ENCODE assay signal across 8 cellular contexts in genomic region chr20:43590036-43590391, GRCh38. TPM values are rescaled to one million over a fixed set of nuclear protein-coding genes. Genes with fewer than 3 reads are reported as not detected.
DNase-seq lines count a peak whose midpoint lies in the region; ATAC-seq and TF ChIP-seq lines count a peak whose summit lies in the region.

No MANE protein-coding gene starts in this region.

- CTCF ChIA-PET in activated CD4-positive, alpha-beta memory T cell treated with anti-CD3 and anti-CD28 coated beads, Interleukin-2, amount 10 ng/mL, durations not matched to agents 7 days and 5 days (lab: Charles Lee), result interaction anchor here (1.3 to 2.1 kb wide), 3 partner anchors 52 to 161 kb away, joined by 3 to 8 read pairs (median 6); no protein-coding TSS in a partner anchor

- 25 to 36% (median 27%) methylated on average over 9 of the region's 9 CpGs for WGBS in heart left ventricle, 4 donors
- 25 to 33% (median 29%) methylated on average over 8 to 9 of the region's 9 CpGs for WGBS in psoas muscle, 3 donors

- no peak overlapping the region for H3K27ac ChIP-seq in HUES6 (ENCODE audit: low read depth, low read length)
- peak overlapping the region; percentile 66 to 94 (median 88) for H3K27ac ChIP-seq in heart left ventricle
- H3K27ac ChIP-seq in psoas muscle, result peak overlapping the region; percentile 79

- peak overlapping the region; percentile 86 for H3K27ac Mint-ChIP-seq in activated CD4-positive, alpha-beta memory T cell treated with anti-CD3 and anti-CD28 coated beads, Interleukin-2, amount 10 ng/mL, durations not matched to agents 7 days and 5 days

- peak; percentile 33 for DNase-seq in COLO668 (lab: John Stamatoyannopoulos, UW; ENCODE audit: unreplicated experiment)
- DNase-seq in activated CD4-positive, alpha-beta memory T cell treated with anti-CD3 and anti-CD28 coated beads, Interleukin-2, amount 10 ng/mL, durations not matched to agents 7 days and 5 days, result no peak
- DNase-seq in heart left ventricle, result peak in 1 of 5 donors; percentile 18
- no peak for DNase-seq in psoas muscle
- no peak for DNase-seq in NCI-H1048 (lab: John Stamatoyannopoulos, UW)

- H3K4me3 Mint-ChIP-seq in activated CD4-positive, alpha-beta memory T cell treated with anti-CD3 and anti-CD28 coated beads, Interleukin-2, amount 10 ng/mL, durations not matched to agents 7 days and 5 days, result peak overlapping the region; percentile 73

- H3K36me3 ChIP-seq in HUES6 (ENCODE audit: control insufficient read depth, insufficient read depth, low read length), result peaks cover 5% of the 10 kb centered on the region; the same call in 1 of the 2 replicates
- peaks cover 0 to 11% (median 6%) of the 10 kb centered on the region in 9 donors for H3K36me3 ChIP-seq in heart left ventricle
- peaks cover 0 to 10% of the 10 kb centered on the region in 2 donors for H3K36me3 ChIP-seq in psoas muscle (ENCODE audit: insufficient read depth in 1 of 2, low read depth in 1 of 2)

- no peaks in the 10 kb centered on the region for H3K27me3 Mint-ChIP-seq in activated CD4-positive, alpha-beta memory T cell treated with anti-CD3 and anti-CD28 coated beads, Interleukin-2, amount 10 ng/mL, durations not matched to agents 7 days and 5 days

- intact Hi-C loops in heart left ventricle (cut with DNase I), result loop anchor here in 3 of 10 donors (2.0 to 10.0 kb wide), 4 partner anchors 53 to 135 kb away; partner anchors contain the start of gene SRSF6 (in 3 of the 3)
- intact Hi-C loops in psoas muscle (cut with DNase I), result loop anchor here (5.0 kb wide), 1 partner anchor 133 kb away; the partner anchor contains the start of gene SRSF6 (in 2 of the 2)

- H3K27me3 ChIP-seq in HUES6 (ENCODE audit: control insufficient read depth, insufficient read depth, low read length) (no peaks in the 10 kb centered on the region), heart left ventricle (no peaks in the 10 kb centered on the region), psoas muscle (ENCODE audit: insufficient read depth in 3 of 3, low read length in 2 of 3) (no peaks in the 10 kb centered on the region)

- H3K9me3 ChIP-seq in HUES6 (ENCODE audit: control insufficient read depth, insufficient read depth, low read depth, low read length), result no peaks in the 10 kb centered on the region
- no peaks in the 10 kb centered on the region for H3K9me3 ChIP-seq in heart left ventricle
- no peaks in the 10 kb centered on the region for H3K9me3 ChIP-seq in psoas muscle

- H3K4me1 ChIP-seq in HUES6 (ENCODE audit: control insufficient read depth, insufficient read depth, low read length) (peaks cover 1% of the 10 kb centered on the region), heart left ventricle (peaks cover 3 to 22% (median 13%) of the 10 kb centered on the region in 12 donors), psoas muscle (peaks cover 5% of the 10 kb centered on the region)

- peak overlapping the region; percentile 80 for H3K4me3 ChIP-seq in HUES6 (ENCODE audit: low read depth, low read length)
- H3K4me3 ChIP-seq in heart left ventricle, result peak overlapping the region; percentile 68 to 99 (median 85)
- H3K4me3 ChIP-seq in psoas muscle, result peak overlapping the region; percentile 89

- POLR2A ChIA-PET in activated CD4-positive, alpha-beta memory T cell treated with anti-CD3 and anti-CD28 coated beads, Interleukin-2, amount 10 ng/mL, durations not matched to agents 7 days and 5 days (lab: Charles Lee), result interaction anchor here (1.1 to 2.4 kb wide), 3 partner anchors 13 to 132 kb away, joined by 3 to 29 read pairs (median 4); partner anchors contain the start of gene SRSF6

- H3K36me3 Mint-ChIP-seq in activated CD4-positive, alpha-beta memory T cell treated with anti-CD3 and anti-CD28 coated beads, Interleukin-2, amount 10 ng/mL, durations not matched to agents 7 days and 5 days (ENCODE audit: low read depth), result no peaks in the 10 kb centered on the region

- peaks cover 22% of the 10 kb centered on the region for H3K4me1 Mint-ChIP-seq in activated CD4-positive, alpha-beta memory T cell treated with anti-CD3 and anti-CD28 coated beads, Interleukin-2, amount 10 ng/mL, durations not matched to agents 7 days and 5 days

- TF ChIP-seq CTCF in heart left ventricle (IDR thresholded peaks at IDR 0.05) (no peak), psoas muscle (IDR thresholded peaks at IDR 0.05) (no peak)

- H3K9me3 Mint-ChIP-seq in activated CD4-positive, alpha-beta memory T cell treated with anti-CD3 and anti-CD28 coated beads, Interleukin-2, amount 10 ng/mL, durations not matched to agents 7 days and 5 days, result no peaks in the 10 kb centered on the region

- TF ChIP-seq POLR2A in heart left ventricle (IDR thresholded peaks at IDR 0.05), result no peak

- H3K9ac ChIP-seq in HUES6 (ENCODE audit: low read length), result peak overlapping the region; percentile 98

- ATAC-seq in heart left ventricle, result peak in 3 of 4 donors; percentile 10 to 17 (median 16)
- ATAC-seq in psoas muscle, result peak in 1 of 4 donors; percentile 20
- ATAC-seq in GM19467 (IDR thresholded peaks at IDR 0.05; ENCODE audit: unreplicated experiment), result no peak
- ATAC-seq in GM18498 (IDR thresholded peaks at IDR 0.05; ENCODE audit: unreplicated experiment), result no peak

RNA-seq across cellular contexts. Expression of gene IFT52, which starts 0.7 kb away (rescaled TPM):
- total RNA-seq in activated CD4-positive, alpha-beta memory T cell treated with anti-CD3 and anti-CD28 coated beads, Interleukin-2, amount 10 ng/mL, durations not matched to agents 7 days and 5 days, result 10 to 100 TPM; 13.3 to 15.0 TPM
- total RNA-seq in heart left ventricle (10 to 100 TPM in 2 of 9 donors, 1 to 10 TPM in 7; 4.2 to 15.5 (median 5.7) TPM), psoas muscle (1 to 10 TPM; 2.5 to 5.3 (median 3.7) TPM)
- polyA plus RNA-seq in heart left ventricle (1 to 10 TPM; 4.8 to 6.3 TPM), psoas muscle (1 to 10 TPM; 2.9 to 4.9 (median 3.0) TPM)

RNA-seq across cellular contexts. Expression of gene SGK2, which starts 31.2 kb away (rescaled TPM):
- total RNA-seq in activated CD4-positive, alpha-beta memory T cell treated with anti-CD3 and anti-CD28 coated beads, Interleukin-2, amount 10 ng/mL, durations not matched to agents 7 days and 5 days, result under 1 TPM in 1 of 2 experiments, not detected in 1; 0.53 TPM
- total RNA-seq in heart left ventricle (1 to 10 TPM in 1 of 9 donors, under 1 TPM in 3, not detected in 5; 0.17 to 4.5 (median 0.54) TPM), psoas muscle (under 1 TPM in 1 of 4 donors, not detected in 3; 0.13 TPM)
- polyA plus RNA-seq in heart left ventricle (under 1 TPM; 0.71 to 0.72 TPM), psoas muscle (under 1 TPM; 0.04 to 0.53 (median 0.16) TPM)

Comparison
In these comparisons a context has a peak if more than half of its experiments do, and no peak if none do; other contexts are left out.
1. ATAC-seq: peak in heart left ventricle (3 of 4); none in GM19467 (single experiment) and GM18498 (single experiment).
2. Peak in every context shown above with its lines, with median percentiles within 50 percentile points of each other: H3K4me3 ChIP-seq.